Comparison of ENCODE assay signal across 8 cellular contexts in the genomic region with DNA sequence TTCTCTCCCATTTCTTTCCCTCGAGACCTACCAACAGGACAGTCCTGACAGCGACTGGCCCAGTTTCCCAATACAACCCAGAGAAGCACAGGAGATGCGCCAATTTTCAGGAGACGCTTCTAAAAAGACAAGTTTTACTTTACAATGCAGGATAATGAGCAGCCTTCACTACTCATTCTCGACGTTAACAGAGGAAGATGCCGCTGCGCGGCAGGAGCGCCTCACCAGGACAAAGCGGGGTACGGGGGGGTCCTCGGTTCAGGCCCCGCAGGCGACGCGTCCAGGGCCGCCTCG. TPM values are rescaled to one million over a fixed set of nuclear protein-coding genes. Genes with fewer than 3 reads are reported as not detected.
DNase-seq lines count a peak whose midpoint lies in the region; ATAC-seq and TF ChIP-seq lines count a peak whose summit lies in the region.

No MANE protein-coding gene starts in this region.

- peak; percentile 19 for ATAC-seq in mucosa of descending colon

- H3K9me3 ChIP-seq in GM23248 (ENCODE audit: low read depth): no peaks in the 10 kb centered on the region
- no peaks in the 10 kb centered on the region for H3K9me3 ChIP-seq in MM.1S (replicated peaks; ENCODE audit: insufficient read depth, low read length)
- no peaks in the 10 kb centered on the region for H3K9me3 ChIP-seq in mucosa of descending colon

- peaks cover 42% of the 10 kb centered on the region for H3K79me2 ChIP-seq in GM23248 (ENCODE audit: insufficient read depth)
- H3K79me2 ChIP-seq in MM.1S (ENCODE audit: low read length): peaks cover 33% of the 10 kb centered on the region

- TF ChIP-seq CTCF in MM.1S (IDR thresholded peaks at IDR 0.05; ENCODE audit: low read length) (no peak), mucosa of descending colon (IDR thresholded peaks at IDR 0.05) (no peak)

- H4K20me1 ChIP-seq in GM23248 (ENCODE audit: insufficient read depth) (no peaks in the 10 kb centered on the region), MM.1S (ENCODE audit: insufficient read depth, low read length) (no peaks in the 10 kb centered on the region)

- peak overlapping the region; percentile 80 for H3K4me3 ChIP-seq in GM23248
- peak overlapping the region; percentile 74 for H3K4me3 ChIP-seq in MM.1S (ENCODE audit: low read length)
- H3K4me3 ChIP-seq in mucosa of descending colon: peak overlapping the region; percentile 50

- in situ Hi-C loops in GM23248 (cut with MboI): no loop called here

- 0 to 3% methylated on average over 15 to 19 of the region's 19 CpGs for WGBS in GM23248 (ENCODE audit: low coverage in 1 of 2, low lambda C conversion rate in 2 of 2, missing lambda C conversion rate in 2 of 2), 2 experiments

- H3K36me3 ChIP-seq in GM23248 (ENCODE audit: low read depth) (no peaks in the 10 kb centered on the region), MM.1S (replicated peaks; ENCODE audit: insufficient read depth, low read length) (no peaks in the 10 kb centered on the region), mucosa of descending colon (ENCODE audit: low read depth) (no peaks in the 10 kb centered on the region)

- peak overlapping the region; percentile 15; the same call in 1 of the 2 replicates for H3K27ac ChIP-seq in GM23248
- peak overlapping the region; percentile 29; the same call in 1 of the 2 replicates for H3K27ac ChIP-seq in MM.1S (ENCODE audit: low read length)

- DNase-seq in NCI-H1105 treated with DMSO at 0.1 percent for 48 hours (lab: John Stamatoyannopoulos, UW): peak; percentile 23
- no peak for DNase-seq in NCI-H1105 (lab: John Stamatoyannopoulos, UW)
- DNase-seq in GM23248: peak; percentile 35
- DNase-seq in MM.1S: peak; percentile 13
- DNase-seq in dermis blood vessel endothelial cell: peak; percentile 9
- DNase-seq in mucosa of descending colon: peak in 1 of 3 donors; percentile 27
- DNase-seq in central memory CD4-positive, alpha-beta T cell: no peak
- no peak for DNase-seq in NCI-H526 treated with DMSO at 0.1 percent for 48 hours (lab: John Stamatoyannopoulos, UW)

- H2AFZ ChIP-seq in GM23248: peak overlapping the region; percentile 77
- peak overlapping the region; percentile 45; the same call in 1 of the 2 replicates for H2AFZ ChIP-seq in MM.1S (ENCODE audit: low read length)

- H3K4me2 ChIP-seq in GM23248 (ENCODE audit: unreplicated experiment) (peak overlapping the region; percentile 57), MM.1S (ENCODE audit: low read depth, low read length) (peak overlapping the region; percentile 70)

- H3K27me3 ChIP-seq in GM23248 (replicated peaks; ENCODE audit: insufficient read depth) (no peaks in the 10 kb centered on the region), MM.1S (replicated peaks; ENCODE audit: insufficient read depth, low read length) (no peaks in the 10 kb centered on the region)

- H3K4me1 ChIP-seq in GM23248 (ENCODE audit: insufficient read depth) (no peaks in the 10 kb centered on the region), MM.1S (ENCODE audit: low read length) (peaks cover 17% of the 10 kb centered on the region; the same call in 1 of the 2 replicates), mucosa of descending colon (ENCODE audit: low read depth) (no peaks in the 10 kb centered on the region)

- H3F3A ChIP-seq in GM23248 (ENCODE audit: insufficient read depth) (no peaks in the 10 kb centered on the region), MM.1S (ENCODE audit: insufficient read depth, low read length) (0 out of 2 replicates have a peak, but pooled peaks cover 3% of the 10 kb centered on the region)

- intact Hi-C loops in mucosa of descending colon (cut with DNase I, micrococcal nuclease): loop anchor here in 1 of 2 donors (5.0 kb wide), 1 partner anchor 83 kb away; no protein-coding TSS in a partner anchor

- H3K9ac ChIP-seq in GM23248 (peak overlapping the region; percentile 66), MM.1S (ENCODE audit: low read length) (peak overlapping the region; percentile 56; the same call in 1 of the 2 replicates)

- H3K9me2 ChIP-seq in GM23248 (ENCODE audit: insufficient read depth) (no peaks in the 10 kb centered on the region), MM.1S (replicated peaks; ENCODE audit: insufficient read depth, low read length) (no peaks in the 10 kb centered on the region)

RNA-seq across cellular contexts. Expression of gene BCLAF3, which starts 0.7 kb away (rescaled TPM):
- total RNA-seq in GM23248 (2014; rRNA removed; shearing (Covaris generic)): 4.8 and 10.4 TPM in 2 replicates
- 3.7 and 4.4 TPM in 2 replicates for polyA plus RNA-seq in GM23248 (2016; fragmentation: Nextera tagmentation; extraction: Ambion mirVana)
- total RNA-seq in dermis blood vessel endothelial cell: 5.4 TPM in 2 replicates
- 10 to 100 TPM; 18.1 to 28.5 (median 20.0) TPM for total RNA-seq in mucosa of descending colon

Comparison
In these comparisons a context has a peak if more than half of its experiments do, and no peak if none do; other contexts are left out.
1. DNase-seq: peak in NCI-H1105 treated with DMSO at 0.1 percent for 48 hours (single experiment), GM23248 (single experiment), MM.1S (single experiment) and dermis blood vessel endothelial cell (single experiment); none in NCI-H1105 (single experiment), central memory CD4-positive, alpha-beta T cell (single experiment) and NCI-H526 treated with DMSO at 0.1 percent for 48 hours (single experiment).
2. Peak in every context shown above with its lines, with median percentiles within 50 percentile points of each other: H3K4me3 ChIP-seq.